ENCODE assay signal across 22 cellular contexts in the genomic region with DNA sequence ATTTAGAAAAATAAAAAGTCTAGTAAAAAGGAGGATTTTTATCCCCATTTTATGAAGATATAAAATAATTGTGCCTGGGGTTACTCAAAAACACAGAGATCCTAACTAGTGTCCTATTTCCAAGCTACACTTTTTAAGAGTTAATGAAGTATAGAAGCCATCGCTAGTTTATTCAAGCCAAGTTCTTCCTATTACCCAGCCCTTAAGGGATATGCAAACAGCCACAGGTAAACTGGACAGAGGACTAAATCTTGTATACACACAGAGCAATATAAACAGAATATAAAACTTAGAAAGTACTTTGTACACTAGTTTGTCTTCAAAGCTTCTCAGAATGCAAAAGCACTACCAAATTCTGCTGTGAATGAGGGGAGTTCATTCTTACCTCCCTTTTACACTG.
DNase-seq lines count a peak whose midpoint lies in the region; ATAC-seq, FAIRE-seq and TF ChIP-seq lines count a peak whose summit lies in the region.
"Had no signal": no experiment of that assay in that cellular context is flagged by ENCODE, and none has a peak within 500 bp of the region (broad histone marks: within the 10 kb centered on the region; RNA-seq: fewer than 3 reads in every experiment).

No MANE protein-coding gene starts in this region.

- CTCF ChIA-PET in A549 (lab: Yijun Ruan, JAX), result interaction anchor here (3.1 kb wide), 1 partner anchor 145 kb away, joined by 12 read pairs; no protein-coding TSS in a partner anchor

- H3K27me3 ChIP-seq in esophagus muscularis mucosa, result no peaks in the 10 kb centered on the region
- no peaks in the 10 kb centered on the region for H3K27me3 ChIP-seq in parathyroid adenoma (ENCODE audit: control insufficient read depth, insufficient read depth, low read length)
- no peaks in the 10 kb centered on the region for H3K27me3 ChIP-seq in esophagus squamous epithelium
- H3K27me3 ChIP-seq: Peyer's patch, SJSA1 had no signal

- 71% methylated on average over 1 of the region's 1 CpG for WGBS in A549 (ENCODE audit: missing lambda C conversion rate)
- WGBS in esophagus muscularis mucosa, result 88% methylated on average over 1 of the region's 1 CpG
- 93 to 100% methylated on average over 1 of the region's 1 CpG for WGBS in esophagus squamous epithelium, 2 donors

- H3K4me3 ChIP-seq in A549, result no peak overlapping the region
- no peak overlapping the region for H3K4me3 ChIP-seq in esophagus muscularis mucosa
- no peak overlapping the region for H3K4me3 ChIP-seq in parathyroid adenoma (ENCODE audit: low read depth, low read length)
- no peak overlapping the region for H3K4me3 ChIP-seq in esophagus squamous epithelium
- H3K4me3 ChIP-seq: lower lobe of right lung, Peyer's patch, SJSA1 had no signal

- intact Hi-C loops in esophagus muscularis mucosa (cut with DNase I) (no loop called here), esophagus squamous epithelium (cut with DNase I) (no loop called here)

- DNase-seq in A549 (ENCODE audit: low read depth in 1 of 2, low spot score in 1 of 2), result no peak
- DNase-seq in esophagus muscularis mucosa (ENCODE audit: extremely low spot score), result no peak
- no peak for DNase-seq in esophagus squamous epithelium (lab: John Stamatoyannopoulos, UW)
- DNase-seq in HuH-7.5 (ENCODE audit: low spot score), result no peak
- no peak for DNase-seq in SHP77 treated with DMSO at 0.1 percent for 48 hours (lab: John Stamatoyannopoulos, UW)
- DNase-seq: activated CD8-positive, alpha-beta memory T cell treated with anti-CD3 and anti-CD28 coated beads, Interleukin-2, amount 50 U/mL, for 4 hours; activated effector memory CD4-positive, alpha-beta T cell treated with Interleukin-2 at 50 U/mL for 16 hours; activated naive CD8-positive, alpha-beta T cell treated with anti-CD3 and anti-CD28 coated beads, Interleukin-2, amount 10 ng/mL, durations not matched to agents 7 days and 5 days; effector CD8-positive, alpha-beta T cell; HFFc6; Kasumi-1; lower lobe of right lung; NCI-H1048; NK-92 treated with Interleukin-12 subunit alpha and Interleukin-12 subunit beta, amount 100 ng/mL, for 24 hours; Peyer's patch; T-helper 17 cell had no signal

- TF ChIP-seq CTCF in A549 (IDR thresholded peaks at IDR 0.05), result no peak
- TF ChIP-seq CTCF in C4-2B (conservative IDR thresholded peaks at IDR 0.05), result no peak
- TF ChIP-seq CTCF in esophagus muscularis mucosa (IDR thresholded peaks at IDR 0.05), result no peak
- no peak for TF ChIP-seq CTCF in parathyroid adenoma (IDR thresholded peaks at IDR 0.05)
- TF ChIP-seq CTCF in esophagus squamous epithelium (IDR thresholded peaks at IDR 0.05), result no peak

- H3K4me1 ChIP-seq in A549 (peaks cover 54% of the 10 kb centered on the region), esophagus muscularis mucosa (peaks cover 20 to 68% (median 51%) of the 10 kb centered on the region in 4 donors), parathyroid adenoma (no peaks in the 10 kb centered on the region), esophagus squamous epithelium (peaks cover 19 to 48% (median 20%) of the 10 kb centered on the region in 3 donors)

- no peak for TF ChIP-seq EP300 in A549 (IDR thresholded peaks at IDR 0.05)
- TF ChIP-seq EP300 in esophagus muscularis mucosa (IDR thresholded peaks at IDR 0.05), result no peak

- H3K36me3 ChIP-seq in esophagus muscularis mucosa, result no peaks in the 10 kb centered on the region
- no peaks in the 10 kb centered on the region for H3K36me3 ChIP-seq in parathyroid adenoma (ENCODE audit: control insufficient read depth, insufficient read depth, low read length)
- H3K36me3 ChIP-seq in esophagus squamous epithelium, result no peaks in the 10 kb centered on the region
- H3K36me3 ChIP-seq: lower lobe of right lung, Peyer's patch, SJSA1 had no signal

- H3K27ac ChIP-seq in A549 (peak overlapping the region; percentile 41 to 70; a peak in 4 of 6 replicates), C4-2B (peak overlapping the region; percentile 49; the same call in 1 of the 2 replicates), esophagus muscularis mucosa (replicated peaks in 1 of 4) (peak overlapping the region; percentile 38 to 58 (median 55)), parathyroid adenoma (no peak overlapping the region), esophagus squamous epithelium (no peak overlapping the region)
- H3K27ac ChIP-seq: lower lobe of right lung, Peyer's patch, SJSA1 had no signal

- TF ChIP-seq POLR2A in A549 (IDR thresholded peaks at IDR 0.05; ENCODE audit: low read length) (no peak), esophagus muscularis mucosa (IDR thresholded peaks at IDR 0.05; ENCODE audit: low read depth) (no peak), esophagus squamous epithelium (IDR thresholded peaks at IDR 0.05) (no peak)

- H3K4me2 ChIP-seq in A549, result peak overlapping the region; percentile 30; the same call in 1 of the 3 replicates
- H3K4me2 ChIP-seq in parathyroid adenoma (ENCODE audit: low read length), result peak overlapping the region; percentile 15

- H3K79me2 ChIP-seq in parathyroid adenoma, result no peaks in the 10 kb centered on the region

- ATAC-seq in A549, result no peak
- ATAC-seq: lower lobe of right lung, sciatic nerve, T-helper 17 cell had no signal

- H2AFZ ChIP-seq in parathyroid adenoma, result no peak overlapping the region

- H3K9me3 ChIP-seq in A549, result no peaks in the 10 kb centered on the region
- H3K9me3 ChIP-seq in esophagus muscularis mucosa, result no peaks in the 10 kb centered on the region
- no peaks in the 10 kb centered on the region for H3K9me3 ChIP-seq in parathyroid adenoma (ENCODE audit: control insufficient read depth, low read length)
- no peaks in the 10 kb centered on the region for H3K9me3 ChIP-seq in esophagus squamous epithelium
- H3K9me3 ChIP-seq: lower lobe of right lung, Peyer's patch, SJSA1 had no signal

- H3K9ac ChIP-seq in parathyroid adenoma, result no peak overlapping the region

- POLR2A ChIA-PET in A549 (lab: Yijun Ruan, JAX), result no interaction called here

- no peak for TF ChIP-seq RAD21 in A549 (conservative IDR thresholded peaks at IDR 0.05 in 1 of 2, IDR thresholded peaks at IDR 0.05 in 1 of 2)

- FAIRE-seq in A549 (lab: Jason Lieb, UNC), result no peak
- FAIRE-seq: GM12891, keratinocyte had no signal

TF ChIP-seq in A549, 52 proteins besides CTCF, POLR2A, EP300 and RAD21:
- TF ChIP-seq RCOR1 (IDR thresholded peaks at IDR 0.05; ENCODE audit: low read depth, low read length) (no peak), NFE2L2 (conservative IDR thresholded peaks at IDR 0.05; ENCODE audit: low read length) (no peak), BHLHE40 (IDR thresholded peaks at IDR 0.05; ENCODE audit: low read depth, low read length) (no peak), HMGXB4 (CRISPR knock-in tag; IDR thresholded peaks at IDR 0.05; ENCODE audit: borderline replicate concordance) (no peak), HOXB13 (CRISPR knock-in tag; IDR thresholded peaks at IDR 0.05; ENCODE audit: low read depth) (no peak)
TF ChIP-seq in A549: peak in this region for 0.

Comparison
In these comparisons a context has a peak if more than half of its experiments do, and no peak if none do; other contexts are left out.
1. H3K27ac ChIP-seq: peak in A549 (2 of 2), C4-2B (single experiment) and esophagus muscularis mucosa (4 of 4); none in parathyroid adenoma (single experiment) and esophagus squamous epithelium (0 of 4).